Comparison of ENCODE assay signal across 8 cellular contexts in the genomic region with DNA sequence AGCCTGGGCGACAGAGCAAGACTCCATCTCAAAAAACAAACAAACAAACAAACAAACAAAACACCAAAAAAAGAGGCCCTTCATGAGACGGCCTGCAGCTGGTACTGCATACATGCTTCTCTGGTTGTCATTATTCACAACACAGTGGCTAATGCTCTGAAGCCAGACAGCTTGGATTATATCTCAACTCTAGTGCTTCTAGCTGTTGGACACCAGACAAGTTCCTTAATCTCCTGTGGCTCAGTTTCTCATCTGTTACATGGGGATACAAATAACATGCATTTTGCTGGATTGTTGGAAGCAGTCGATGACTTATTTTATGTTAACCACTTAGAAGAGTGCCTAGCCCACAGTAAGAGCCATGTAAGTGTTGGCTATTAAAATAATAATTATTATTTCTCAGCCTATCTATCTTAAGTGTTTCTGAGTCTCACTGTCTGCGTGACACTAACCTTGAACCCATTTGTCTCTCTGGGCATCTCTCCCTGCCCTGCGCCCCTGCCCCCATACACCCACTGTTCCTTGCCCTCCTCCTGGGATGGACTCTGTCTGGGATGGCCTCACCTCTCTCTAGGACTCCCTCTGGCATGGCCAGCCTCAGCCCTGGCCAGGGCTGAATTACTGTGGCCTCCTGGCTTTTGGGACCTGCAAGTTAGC. TPM values are rescaled to one million over a fixed set of nuclear protein-coding genes. Genes with fewer than 3 reads are reported as not detected.
DNase-seq lines count a peak whose midpoint lies in the region; ATAC-seq, FAIRE-seq and TF ChIP-seq lines count a peak whose summit lies in the region.

No MANE protein-coding gene starts in this region.

- H3K4me2 ChIP-seq in DOHH2 (ENCODE audit: low read length) (peak overlapping the region; percentile 93), PC-3 (ENCODE audit: low read length) (peak overlapping the region; percentile 92)

- no peaks in the 10 kb centered on the region for H4K20me1 ChIP-seq in DOHH2 (ENCODE audit: control insufficient read depth, insufficient read depth, low read depth, low read length)
- H4K20me1 ChIP-seq in PC-3 (ENCODE audit: low read length), result peaks cover 16% of the 10 kb centered on the region

- H2AFZ ChIP-seq in PC-3 (ENCODE audit: low read length), result no peak overlapping the region

- H3K4me1 ChIP-seq in DOHH2 (ENCODE audit: control insufficient read depth, low read length) (peaks cover 72% of the 10 kb centered on the region), PC-3 (ENCODE audit: insufficient read depth, low read length) (peaks cover 66% of the 10 kb centered on the region), endodermal cell (ENCODE audit: control insufficient read depth, insufficient read depth, low read length) (peaks cover 11% of the 10 kb centered on the region)

- no peaks in the 10 kb centered on the region for H3K9me2 ChIP-seq in DOHH2 (replicated peaks; ENCODE audit: control insufficient read depth, low read length)
- no peaks in the 10 kb centered on the region for H3K9me2 ChIP-seq in PC-3 (replicated peaks; ENCODE audit: low read length)

- TF ChIP-seq CTCF in DOHH2 (IDR thresholded peaks at IDR 0.05; ENCODE audit: low read depth, low read length, poor library complexity, severe bottlenecking) (no peak), PC-3 (conservative IDR thresholded peaks at IDR 0.05; ENCODE audit: low read depth, low read length) (no peak), endodermal cell (conservative IDR thresholded peaks at IDR 0.05) (no peak), progenitor cell of endocrine pancreas (IDR thresholded peaks at IDR 0.05; ENCODE audit: unreplicated experiment) (no peak)

- H3K9ac ChIP-seq in PC-3 (ENCODE audit: low read length), result no peak overlapping the region
- H3K9ac ChIP-seq in endodermal cell (ENCODE audit: extremely low read depth, low read length, poor library complexity, severe bottlenecking), result no peak overlapping the region

- no TSS peak for BruUV-seq in PC-3 (replicated peaks; lab: Mats Ljungman, UMichigan)

- 88 to 91% methylated on average over 3 to 5 of the region's 5 CpGs for WGBS in endodermal cell (ENCODE audit: insufficient coverage in 1 of 2, insufficient read length in 1 of 2), 2 experiments

- H3K4me3 Mint-ChIP-seq in endodermal cell (no peak overlapping the region), progenitor cell of endocrine pancreas (ENCODE audit: low read depth) (no peak overlapping the region)

- H3K27ac Mint-ChIP-seq in endodermal cell, result no peak overlapping the region
- H3K27ac Mint-ChIP-seq in progenitor cell of endocrine pancreas, result peak overlapping the region; percentile 59

- H3K36me3 ChIP-seq in DOHH2 (ENCODE audit: control insufficient read depth, low read length) (peaks cover 6% of the 10 kb centered on the region; the same call in 1 of the 2 replicates), PC-3 (ENCODE audit: low read depth, low read length) (no peaks in the 10 kb centered on the region), endodermal cell (ENCODE audit: control insufficient read depth, insufficient read depth, low read length) (no peaks in the 10 kb centered on the region)

- H3K36me3 Mint-ChIP-seq in endodermal cell (ENCODE audit: low read depth) (no peaks in the 10 kb centered on the region), progenitor cell of endocrine pancreas (ENCODE audit: insufficient read depth) (no peaks in the 10 kb centered on the region)

- peaks cover 22% of the 10 kb centered on the region for H3K4me1 Mint-ChIP-seq in endodermal cell
- H3K4me1 Mint-ChIP-seq in progenitor cell of endocrine pancreas (ENCODE audit: low read depth), result peaks cover 18% of the 10 kb centered on the region

- CTCF ChIA-PET in PC-3 (lab: Charles Lee), result no interaction called here

- H3K9me3 Mint-ChIP-seq in endodermal cell, result no peaks in the 10 kb centered on the region
- no peaks in the 10 kb centered on the region for H3K9me3 Mint-ChIP-seq in progenitor cell of endocrine pancreas (ENCODE audit: low read depth)

- H3F3A ChIP-seq in DOHH2 (ENCODE audit: control insufficient read depth, insufficient read depth), result peaks cover 43% of the 10 kb centered on the region
- peaks cover 15% of the 10 kb centered on the region for H3F3A ChIP-seq in PC-3 (ENCODE audit: low read length, unreplicated experiment)

- H3K4me3 ChIP-seq in DOHH2 (ENCODE audit: low read length) (peak overlapping the region; percentile 79), PC-3 (ENCODE audit: low read length) (peak overlapping the region; percentile 90; the same call in 1 of the 2 replicates), endodermal cell (ENCODE audit: low read length) (no peak overlapping the region)

- H3K27me3 ChIP-seq in DOHH2 (ENCODE audit: control insufficient read depth, low read length), result no peaks in the 10 kb centered on the region
- no peaks in the 10 kb centered on the region for H3K27me3 ChIP-seq in PC-3 (ENCODE audit: low read length)
- peaks cover 9% of the 10 kb centered on the region for H3K27me3 ChIP-seq in endodermal cell (ENCODE audit: control insufficient read depth, insufficient read depth, low read length, poor library complexity, severe bottlenecking)

- peak overlapping the region; percentile 84 for H3K27ac ChIP-seq in DOHH2 (ENCODE audit: low read depth, low read length)
- peak overlapping the region; percentile 69 for H3K27ac ChIP-seq in PC-3 (ENCODE audit: low read length)
- H3K27ac ChIP-seq in endodermal cell (ENCODE audit: low read depth, low read length), result peak overlapping the region; percentile 26

- intact Hi-C loops in PC-3 (cut with micrococcal nuclease), result no loop called here

- H3K9me3 ChIP-seq in DOHH2 (ENCODE audit: control insufficient read depth, insufficient read depth, low read length) (no peaks in the 10 kb centered on the region), PC-3 (ENCODE audit: low read length) (no peaks in the 10 kb centered on the region), endodermal cell (ENCODE audit: control insufficient read depth, low read length) (no peaks in the 10 kb centered on the region)

- no peak for DNase-seq in PC-3
- DNase-seq in endodermal cell, result no peak
- no peak for DNase-seq in progenitor cell of endocrine pancreas (ENCODE audit: low spot score, unreplicated experiment)
- no peak for DNase-seq in HTR-8/SVneo (ENCODE audit: insufficient read length, low spot score)
- DNase-seq in dermis blood vessel endothelial cell, result no peak
- no peak for DNase-seq in RCC 7860 (ENCODE audit: low spot score)
- no peak for DNase-seq in germinal center (ENCODE audit: low spot score)

- ATAC-seq in PC-3, result no peak

- FAIRE-seq in HTR-8/SVneo (lab: Jason Lieb, UNC) (no peak), RCC 7860 (lab: Jason Lieb, UNC) (no peak)

- H3K79me2 ChIP-seq in DOHH2 (ENCODE audit: control insufficient read depth, low read length), result peaks cover 27% of the 10 kb centered on the region
- peaks cover 18% of the 10 kb centered on the region for H3K79me2 ChIP-seq in PC-3 (ENCODE audit: low read length)

- H3K27me3 Mint-ChIP-seq in endodermal cell (ENCODE audit: insufficient read depth) (peaks cover 9% of the 10 kb centered on the region), progenitor cell of endocrine pancreas (peaks cover 15% of the 10 kb centered on the region)

- POLR2A ChIA-PET in PC-3 (lab: Charles Lee; ENCODE audit: unreplicated experiment), result no interaction called here

RNA-seq across cellular contexts. Expression of gene JUNB, which starts 3.1 kb away (rescaled TPM):
- total RNA-seq in PC-3 (2014; rRNA removed) (343 and 391 TPM in 2 replicates), endodermal cell (1 to 10 TPM; 6.7 to 7.2 TPM), progenitor cell of endocrine pancreas (5.7 and 6.0 TPM in 2 replicates), dermis blood vessel endothelial cell (61.1 and 151 TPM in 2 replicates)
- polyA plus RNA-seq in endodermal cell (2013, experiment 1 of 2), result 7.7 TPM
- 9.9 TPM for polyA plus RNA-seq in endodermal cell (2013, experiment 2 of 2)

RNA-seq across cellular contexts. Expression of gene HOOK2, which starts 12.8 kb away (rescaled TPM):
- total RNA-seq in PC-3 (2014; rRNA removed), result 95.2 and 95.7 TPM in 2 replicates
- total RNA-seq in endodermal cell, result 100 to 1,000 TPM in 1 of 2 donors, 10 to 100 TPM in 1; 82.1 to 103 TPM
- 28.9 TPM for polyA plus RNA-seq in endodermal cell (2013, experiment 1 of 2)
- 23.8 TPM for polyA plus RNA-seq in endodermal cell (2013, experiment 2 of 2)
- total RNA-seq in progenitor cell of endocrine pancreas, result 115 TPM in 2 replicates
- total RNA-seq in dermis blood vessel endothelial cell, result 12.1 and 14.8 TPM in 2 replicates

RNA-seq across cellular contexts. Expression of gene PRDX2, which starts 13.4 kb away (rescaled TPM):
- total RNA-seq in PC-3 (2014; rRNA removed), result 729 and 746 TPM in 2 replicates
- 100 to 1,000 TPM; 429 to 507 TPM for total RNA-seq in endodermal cell
- polyA plus RNA-seq in endodermal cell (2013, experiment 1 of 2), result 440 TPM
- polyA plus RNA-seq in endodermal cell (2013, experiment 2 of 2), result 394 TPM
- total RNA-seq in progenitor cell of endocrine pancreas, result 524 and 554 TPM in 2 replicates
- total RNA-seq in dermis blood vessel endothelial cell, result 214 and 278 TPM in 2 replicates

RNA-seq across cellular contexts. Expression of gene THSD8, which starts 13.7 kb away (rescaled TPM):
- not detected in 2 replicates for total RNA-seq in PC-3 (2014; rRNA removed)
- 10 to 100 TPM; 34.4 to 57.4 TPM for total RNA-seq in endodermal cell
- 12.7 TPM for polyA plus RNA-seq in endodermal cell (2013, experiment 1 of 2)
- 17.6 TPM for polyA plus RNA-seq in endodermal cell (2013, experiment 2 of 2)
- 16.5 and 22.7 TPM in 2 replicates for total RNA-seq in progenitor cell of endocrine pancreas
- 0.23 TPM in 1 of 2 replicates, not detected in the other for total RNA-seq in dermis blood vessel endothelial cell

RNA-seq across cellular contexts. Expression of gene RNASEH2A, which starts 18.2 kb away (rescaled TPM):
- total RNA-seq in PC-3 (2014; rRNA removed) (118 and 120 TPM in 2 replicates), endodermal cell (10 to 100 TPM; 51.0 to 97.1 TPM), progenitor cell of endocrine pancreas (32.8 and 37.4 TPM in 2 replicates), dermis blood vessel endothelial cell (19.6 and 45.6 TPM in 2 replicates)
- polyA plus RNA-seq in endodermal cell (2013, experiment 1 of 2), result 68.6 TPM
- polyA plus RNA-seq in endodermal cell (2013, experiment 2 of 2), result 58.0 TPM

Comparison
In these comparisons a context has a peak if more than half of its experiments do, and no peak if none do; other contexts are left out.
1. H3K27ac ChIP-seq: peak in every context shown above with its lines; median percentile 84 in DOHH2; 69 in PC-3; 26 in endodermal cell.